1 cellular context compared by ENCODE assay signal in genomic region chr12:112992541-112993398, GRCh38.
TF ChIP-seq lines count a peak whose summit lies in the region.

No MANE protein-coding gene starts in this region.

TF ChIP-seq in HCT116, 20 proteins besides CTCF, POLR2A, EP300 and RAD21 (continued from another document):
- no peak for TF ChIP-seq EZH2phosphoT487 (IDR thresholded peaks at IDR 0.05; ENCODE audit: borderline replicate concordance)
- no peak for TF ChIP-seq SRF (IDR thresholded peaks at IDR 0.05; ENCODE audit: low read depth)
- no peak for TF ChIP-seq EGR1 (IDR thresholded peaks at IDR 0.05; ENCODE audit: low read depth)
- no peak for TF ChIP-seq ZBTB33 (IDR thresholded peaks at IDR 0.05; ENCODE audit: extremely low read depth, insufficient replicate concordance, low read length)
- no peak for TF ChIP-seq SP1 (IDR thresholded peaks at IDR 0.05; ENCODE audit: low read depth)
